ENCODE assay signal across 23 cellular contexts in genomic region chr5:98880598-98880997, GRCh38. TPM values are rescaled to one million over a fixed set of nuclear protein-coding genes. Genes with fewer than 3 reads are reported as not detected.
DNase-seq lines count a peak whose midpoint lies in the region; ATAC-seq and TF ChIP-seq lines count a peak whose summit lies in the region.
"Had no signal": no experiment of that assay in that cellular context is flagged by ENCODE, and none has a peak within 500 bp of the region (broad histone marks: within the 10 kb centered on the region; RNA-seq: fewer than 3 reads in every experiment).

No MANE protein-coding gene starts in this region.

- no peaks in the 10 kb centered on the region for H3K27me3 ChIP-seq in hepatocyte
- H3K27me3 ChIP-seq: right atrium auricular region, spleen, transverse colon had no signal

- H3K27me3 Mint-ChIP-seq in activated naive CD4-positive, alpha-beta T cell treated with anti-CD3 and anti-CD28 coated beads, Interleukin-2, amount 50 U/mL, for 24 hours, result no peaks in the 10 kb centered on the region
- no peaks in the 10 kb centered on the region for H3K27me3 Mint-ChIP-seq in activated naive CD8-positive, alpha-beta T cell treated with anti-CD3 and anti-CD28 coated beads, Interleukin-2, amount 50 U/mL, for 24 hours
- H3K27me3 Mint-ChIP-seq in natural killer cell treated with Interleukin-12 subunit alpha and Interleukin-12 subunit beta and Interleukin-15 and Interleukin-18, amount 100 ng/mL, for 72 hours, result no peaks in the 10 kb centered on the region
- H3K27me3 Mint-ChIP-seq: activated CD8-positive, alpha-beta T cell treated with anti-CD3 and anti-CD28 coated beads for 36 hours; naive thymus-derived CD4-positive, alpha-beta T cell had no signal

- no peak for ATAC-seq in activated naive CD8-positive, alpha-beta T cell treated with anti-CD3 and anti-CD28 coated beads, Interleukin-2, amount 50 U/mL, for 24 hours
- no peak for ATAC-seq in natural killer cell treated with Interleukin-12 subunit alpha and Interleukin-12 subunit beta and Interleukin-15 and Interleukin-18, amount 100 ng/mL, for 72 hours
- no peak for ATAC-seq in GM19351 (IDR thresholded peaks at IDR 0.05; ENCODE audit: unreplicated experiment)
- ATAC-seq: left ventricle myocardium superior had no signal

- H3K36me3 ChIP-seq in hepatocyte (replicated peaks; ENCODE audit: insufficient read depth, low read depth), result no peaks in the 10 kb centered on the region

- H3K27ac ChIP-seq in hepatocyte, result peak overlapping the region; percentile 14
- H3K27ac ChIP-seq: coronary artery, HL-60, parathyroid adenoma, right atrium auricular region, spleen, transverse colon had no signal

- H3K4me2 ChIP-seq in hepatocyte, result no peak overlapping the region

- H2AFZ ChIP-seq in hepatocyte, result no peak overlapping the region
- H2AFZ ChIP-seq: parathyroid adenoma had no signal

- no peaks in the 10 kb centered on the region for H3K9me3 ChIP-seq in hepatocyte (ENCODE audit: low read depth)
- H3K9me3 ChIP-seq: right atrium auricular region, spleen, transverse colon had no signal

- H3K79me2 ChIP-seq in hepatocyte, result peaks cover 3% of the 10 kb centered on the region
- H3K79me2 ChIP-seq: parathyroid adenoma had no signal

- H3K27ac Mint-ChIP-seq in activated naive CD4-positive, alpha-beta T cell treated with anti-CD3 and anti-CD28 coated beads, Interleukin-2, amount 50 U/mL, for 24 hours, result peak overlapping the region; percentile 62
- peak overlapping the region; percentile 41 for H3K27ac Mint-ChIP-seq in activated naive CD8-positive, alpha-beta T cell treated with anti-CD3 and anti-CD28 coated beads, Interleukin-2, amount 50 U/mL, for 24 hours
- H3K27ac Mint-ChIP-seq in natural killer cell treated with Interleukin-12 subunit alpha and Interleukin-12 subunit beta and Interleukin-15 and Interleukin-18, amount 100 ng/mL, for 72 hours, result no peak overlapping the region
- H3K27ac Mint-ChIP-seq: activated CD8-positive, alpha-beta T cell treated with anti-CD3 and anti-CD28 coated beads for 36 hours had no signal

- H3K4me3 Mint-ChIP-seq in activated naive CD4-positive, alpha-beta T cell treated with anti-CD3 and anti-CD28 coated beads, Interleukin-2, amount 50 U/mL, for 24 hours, result no peak overlapping the region
- H3K4me3 Mint-ChIP-seq in activated naive CD8-positive, alpha-beta T cell treated with anti-CD3 and anti-CD28 coated beads, Interleukin-2, amount 50 U/mL, for 24 hours, result no peak overlapping the region
- no peak overlapping the region for H3K4me3 Mint-ChIP-seq in natural killer cell treated with Interleukin-12 subunit alpha and Interleukin-12 subunit beta and Interleukin-15 and Interleukin-18, amount 100 ng/mL, for 72 hours
- H3K4me3 Mint-ChIP-seq: activated CD8-positive, alpha-beta T cell treated with anti-CD3 and anti-CD28 coated beads for 36 hours; naive thymus-derived CD4-positive, alpha-beta T cell had no signal

- no peaks in the 10 kb centered on the region for H4K20me1 ChIP-seq in hepatocyte (ENCODE audit: insufficient read depth, poor library complexity, severe bottlenecking)

- no peaks in the 10 kb centered on the region for H3K9me2 ChIP-seq in hepatocyte (replicated peaks; ENCODE audit: insufficient read depth)

- no peak for DNase-seq in activated naive CD4-positive, alpha-beta T cell treated with Interleukin-2 at 50 U/mL for 16 hours
- no peak for DNase-seq in activated naive CD8-positive, alpha-beta T cell treated with anti-CD3 and anti-CD28 coated beads, Interleukin-2, amount 50 U/mL, for 24 hours
- no peak for DNase-seq in hepatocyte (ENCODE audit: low spot score)
- DNase-seq in midbrain (lab: John Stamatoyannopoulos, UW), result no peak
- DNase-seq in natural killer cell treated with Interleukin-12 subunit alpha and Interleukin-12 subunit beta and Interleukin-15 and Interleukin-18, amount 100 ng/mL, for 72 hours (ENCODE audit: low spot score), result no peak
- no peak for DNase-seq in T-helper 9 cell
- DNase-seq: activated effector memory CD4-positive, alpha-beta T cell treated with anti-CD3 and anti-CD28 coated beads, Interleukin-2, amount 50 U/mL, for 16 hours; DMS153; GOT3; left ventricle myocardium superior; naive thymus-derived CD4-positive, alpha-beta T cell; NCI-H1694 treated with DMSO at 0.1 percent for 48 hours; NCI-H2171 treated with DMSO at 0.1 percent for 48 hours; NCI-H526; spleen; transverse colon had no signal

- H3K4me3 ChIP-seq in hepatocyte, result no peak overlapping the region
- H3K4me3 ChIP-seq: coronary artery, right atrium auricular region, spleen, transverse colon had no signal

- peaks cover 36% of the 10 kb centered on the region for H3K4me1 Mint-ChIP-seq in activated naive CD4-positive, alpha-beta T cell treated with anti-CD3 and anti-CD28 coated beads, Interleukin-2, amount 50 U/mL, for 24 hours
- peaks cover 21% of the 10 kb centered on the region for H3K4me1 Mint-ChIP-seq in activated naive CD8-positive, alpha-beta T cell treated with anti-CD3 and anti-CD28 coated beads, Interleukin-2, amount 50 U/mL, for 24 hours
- peaks cover 7 to 8% of the 10 kb centered on the region in 2 donors for H3K4me1 Mint-ChIP-seq in natural killer cell treated with Interleukin-12 subunit alpha and Interleukin-12 subunit beta and Interleukin-15 and Interleukin-18, amount 100 ng/mL, for 72 hours (ENCODE audit: low read depth in 2 of 2)

- H3K4me1 ChIP-seq in hepatocyte (ENCODE audit: insufficient read depth), result no peaks in the 10 kb centered on the region
- H3K4me1 ChIP-seq: right atrium auricular region, spleen, transverse colon had no signal

- H3K36me3 Mint-ChIP-seq in activated naive CD4-positive, alpha-beta T cell treated with anti-CD3 and anti-CD28 coated beads, Interleukin-2, amount 50 U/mL, for 24 hours, result peaks cover 23% of the 10 kb centered on the region
- peaks cover 70% of the 10 kb centered on the region for H3K36me3 Mint-ChIP-seq in activated naive CD8-positive, alpha-beta T cell treated with anti-CD3 and anti-CD28 coated beads, Interleukin-2, amount 50 U/mL, for 24 hours (ENCODE audit: low read depth)
- peaks cover 37% of the 10 kb centered on the region for H3K36me3 Mint-ChIP-seq in natural killer cell treated with Interleukin-12 subunit alpha and Interleukin-12 subunit beta and Interleukin-15 and Interleukin-18, amount 100 ng/mL, for 72 hours

- TF ChIP-seq CTCF in hepatocyte (IDR thresholded peaks at IDR 0.05; ENCODE audit: poor library complexity), result no peak

- H3K9me3 Mint-ChIP-seq in activated naive CD4-positive, alpha-beta T cell treated with anti-CD3 and anti-CD28 coated beads, Interleukin-2, amount 50 U/mL, for 24 hours, result no peaks in the 10 kb centered on the region
- no peaks in the 10 kb centered on the region for H3K9me3 Mint-ChIP-seq in activated naive CD8-positive, alpha-beta T cell treated with anti-CD3 and anti-CD28 coated beads, Interleukin-2, amount 50 U/mL, for 24 hours
- no peaks in the 10 kb centered on the region for H3K9me3 Mint-ChIP-seq in natural killer cell treated with Interleukin-12 subunit alpha and Interleukin-12 subunit beta and Interleukin-15 and Interleukin-18, amount 100 ng/mL, for 72 hours
- H3K9me3 Mint-ChIP-seq: activated CD8-positive, alpha-beta T cell treated with anti-CD3 and anti-CD28 coated beads for 36 hours; naive thymus-derived CD4-positive, alpha-beta T cell had no signal

RNA-seq across cellular contexts. Expression of gene CHD1, which starts 48.2 kb away (rescaled TPM):
- 57.4 and 81.4 TPM in 2 replicates for total RNA-seq in hepatocyte
- polyA plus RNA-seq in hepatocyte, result 14.2 and 20.6 TPM in 2 replicates
- total RNA-seq in natural killer cell treated with Interleukin-12 subunit alpha and Interleukin-12 subunit beta and Interleukin-15 and Interleukin-18, amount 100 ng/mL, for 72 hours, result 10 to 100 TPM; 64.8 to 68.0 TPM

Comparison
In these comparisons a context has a peak if more than half of its experiments do, and no peak if none do; other contexts are left out.
1. H3K27ac Mint-ChIP-seq: peak in activated naive CD4-positive, alpha-beta T cell treated with anti-CD3 and anti-CD28 coated beads, Interleukin-2, amount 50 U/mL, for 24 hours (single experiment) and activated naive CD8-positive, alpha-beta T cell treated with anti-CD3 and anti-CD28 coated beads, Interleukin-2, amount 50 U/mL, for 24 hours (single experiment); none in natural killer cell treated with Interleukin-12 subunit alpha and Interleukin-12 subunit beta and Interleukin-15 and Interleukin-18, amount 100 ng/mL, for 72 hours (0 of 2).